ENCODE assay signal across 12 cellular contexts in the genomic region with DNA sequence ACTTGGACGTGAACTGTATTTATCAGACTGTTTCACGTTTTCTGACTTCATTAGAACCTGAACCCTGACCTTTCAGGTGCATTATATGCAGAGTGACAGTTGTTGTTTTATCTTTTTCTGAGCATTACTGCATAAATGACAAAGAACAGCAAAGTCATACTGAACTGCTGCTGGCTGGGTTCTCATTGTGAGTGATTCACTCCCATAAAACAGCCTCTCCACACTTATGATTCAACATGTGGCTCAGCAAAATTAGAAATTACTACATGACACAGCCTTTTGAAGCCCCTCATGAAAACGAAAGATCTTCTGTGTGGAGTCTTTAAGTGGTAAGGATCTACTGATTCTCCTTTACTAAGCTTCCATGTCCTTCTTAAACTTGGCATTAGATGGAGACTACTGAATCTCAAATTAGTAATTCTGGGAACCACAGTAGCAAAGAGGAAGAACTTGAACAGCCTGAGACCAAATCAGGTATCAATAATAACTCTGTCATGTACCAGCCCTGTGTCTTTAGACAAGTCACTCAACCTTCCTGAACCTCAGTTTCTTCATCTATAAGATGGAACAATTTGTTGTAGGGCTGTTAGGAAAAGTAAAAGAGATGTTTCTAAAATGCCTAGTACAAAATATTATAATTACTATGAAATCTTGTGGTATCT.
DNase-seq lines count a peak whose midpoint lies in the region; ATAC-seq and TF ChIP-seq lines count a peak whose summit lies in the region.
"Had no signal": no experiment of that assay in that cellular context is flagged by ENCODE, and none has a peak within 500 bp of the region (broad histone marks: within the 10 kb centered on the region; RNA-seq: fewer than 3 reads in every experiment).

No MANE protein-coding gene starts in this region.

- DNase-seq in activated T-cell treated with anti-CD3 and anti-CD28 coated beads, Interleukin-2, amount 50 U/mL, for 72 hours, result peak in 1 of 2 donors; percentile 11
- no peak for DNase-seq in activated T-cell treated with anti-CD3 and anti-CD28 coated beads, Interleukin-2, amount 50 U/mL, for 1 hour
- peak; percentile 10 for DNase-seq in SK-MEL-5 (ENCODE audit: low read depth, low spot score)
- peak; percentile 85 for DNase-seq in fibroblast of mammary gland (ENCODE audit: low read depth)
- no peak for DNase-seq in vagina (ENCODE audit: extremely low spot score in 2 of 2)
- DNase-seq in SJCRH30, result no peak
- no peak for DNase-seq in CD8-positive, alpha-beta memory T cell
- DNase-seq: midbrain; NK-92 treated with Interleukin-12 subunit alpha and Interleukin-12 subunit beta, amount 100 ng/mL, for 24 hours; stimulated activated CD4-positive, alpha-beta T cell treated with anti-CD3 and anti-CD28 coated beads, Interleukin-1b, Interleukin-23, amount 100 ng/mL, for 48 hours; trophoblast cell had no signal

- ATAC-seq in activated T-cell treated with anti-CD3 and anti-CD28 coated beads, Interleukin-2, amount 50 U/mL, for 72 hours (replicated peaks in 1 of 2), result peak; percentile 74 to 87
- ATAC-seq in GM21526 (IDR thresholded peaks at IDR 0.05; ENCODE audit: low FRiP score, unreplicated experiment), result no peak

- H3K27me3 Mint-ChIP-seq in activated T-cell treated with anti-CD3 and anti-CD28 coated beads, Interleukin-2, amount 50 U/mL, for 72 hours (ENCODE audit: low read depth), result no peaks in the 10 kb centered on the region
- no peaks in the 10 kb centered on the region for H3K27me3 Mint-ChIP-seq in CD8-positive, alpha-beta memory T cell

- H3K36me3 ChIP-seq in vagina (no peaks in the 10 kb centered on the region), SJCRH30 (no peaks in the 10 kb centered on the region)
- H3K36me3 ChIP-seq in CD8-positive, alpha-beta memory T cell (ENCODE audit: insufficient read depth, low read length), result no peaks in the 10 kb centered on the region

- H3K9me3 ChIP-seq in vagina, result no peaks in the 10 kb centered on the region
- no peaks in the 10 kb centered on the region; the same call in 1 of the 2 replicates for H3K9me3 ChIP-seq in SJCRH30 (replicated peaks)
- no peaks in the 10 kb centered on the region for H3K9me3 ChIP-seq in CD8-positive, alpha-beta memory T cell (ENCODE audit: low read length)

- in situ Hi-C loops in SK-MEL-5 (cut with HindIII; ENCODE audit: low pct_unique_long_range_greater_than_20kb, low sequenced_read_pairs), result no loop called here

- H3K27ac Mint-ChIP-seq in activated T-cell treated with anti-CD3 and anti-CD28 coated beads, Interleukin-2, amount 50 U/mL, for 72 hours, result no peak overlapping the region
- H3K27ac Mint-ChIP-seq in CD8-positive, alpha-beta memory T cell, result no peak overlapping the region

- no peaks in the 10 kb centered on the region for H3K9me3 Mint-ChIP-seq in activated T-cell treated with anti-CD3 and anti-CD28 coated beads, Interleukin-2, amount 50 U/mL, for 72 hours
- no peaks in the 10 kb centered on the region for H3K9me3 Mint-ChIP-seq in CD8-positive, alpha-beta memory T cell

- H3K4me1 ChIP-seq in vagina (peaks cover 18% of the 10 kb centered on the region), SJCRH30 (no peaks in the 10 kb centered on the region; the same call in 1 of the 2 replicates)
- H3K4me1 ChIP-seq in CD8-positive, alpha-beta memory T cell (ENCODE audit: insufficient read depth, low read length), result no peaks in the 10 kb centered on the region

- H3K27ac ChIP-seq in vagina (peak overlapping the region; percentile 40), SJCRH30 (no peak overlapping the region)
- no peak overlapping the region for H3K27ac ChIP-seq in CD8-positive, alpha-beta memory T cell (ENCODE audit: low read depth, low read length)

- H3K4me3 Mint-ChIP-seq in activated T-cell treated with anti-CD3 and anti-CD28 coated beads, Interleukin-2, amount 50 U/mL, for 72 hours, result peak overlapping the region in 1 of 2 donors; percentile 46
- H3K4me3 Mint-ChIP-seq in CD8-positive, alpha-beta memory T cell, result no peak overlapping the region

- H3K4me3 ChIP-seq in fibroblast of mammary gland (ENCODE audit: control insufficient read depth, low read depth, low read length) (no peak overlapping the region), vagina (no peak overlapping the region), SJCRH30 (no peak overlapping the region)
- H3K4me3 ChIP-seq in CD8-positive, alpha-beta memory T cell (ENCODE audit: low read length), result no peak overlapping the region

- CTCF ChIA-PET in CD8-positive, alpha-beta memory T cell (lab: Charles Lee), result no interaction called here

- no peak for TF ChIP-seq POLR2A in vagina (IDR thresholded peaks at IDR 0.05)

- intact Hi-C loops in vagina (cut with DNase I), result loop anchor here (10.0 kb wide), 1 partner anchor 214 kb away; a partner anchor contains a TSS

- H3K4me1 Mint-ChIP-seq in activated T-cell treated with anti-CD3 and anti-CD28 coated beads, Interleukin-2, amount 50 U/mL, for 72 hours (ENCODE audit: low read depth), result peaks cover 27% of the 10 kb centered on the region
- peaks cover 2 to 24% (median 18%) of the 10 kb centered on the region in 3 donors for H3K4me1 Mint-ChIP-seq in CD8-positive, alpha-beta memory T cell

- no peaks in the 10 kb centered on the region for H3K27me3 ChIP-seq in vagina
- H3K27me3 ChIP-seq in SJCRH30, result no peaks in the 10 kb centered on the region
- no peaks in the 10 kb centered on the region for H3K27me3 ChIP-seq in CD8-positive, alpha-beta memory T cell (ENCODE audit: insufficient read depth, low read length, poor library complexity, severe bottlenecking)

- POLR2A ChIA-PET in CD8-positive, alpha-beta memory T cell (lab: Charles Lee), result no interaction called here

- H3K36me3 Mint-ChIP-seq in activated T-cell treated with anti-CD3 and anti-CD28 coated beads, Interleukin-2, amount 50 U/mL, for 72 hours (ENCODE audit: insufficient read depth in 2 of 2), result no peaks in the 10 kb centered on the region
- H3K36me3 Mint-ChIP-seq in CD8-positive, alpha-beta memory T cell, result peaks cover 6 to 8% (median 7%) of the 10 kb centered on the region in 3 donors

- TF ChIP-seq CTCF in fibroblast of mammary gland (conservative IDR thresholded peaks at IDR 0.05; ENCODE audit: control insufficient read depth, insufficient read depth, low read depth, low read length) (no peak), vagina (IDR thresholded peaks at IDR 0.05) (no peak)

Comparison
In these comparisons a context has a peak if more than half of its experiments do, and no peak if none do; other contexts are left out.
1. DNase-seq: peak in SK-MEL-5 (single experiment) and fibroblast of mammary gland (single experiment); none in activated T-cell treated with anti-CD3 and anti-CD28 coated beads, Interleukin-2, amount 50 U/mL, for 1 hour (single experiment), vagina (0 of 2), SJCRH30 (0 of 2) and CD8-positive, alpha-beta memory T cell (0 of 5).